ENCODE assay signal across 8 cellular contexts in the genomic region with DNA sequence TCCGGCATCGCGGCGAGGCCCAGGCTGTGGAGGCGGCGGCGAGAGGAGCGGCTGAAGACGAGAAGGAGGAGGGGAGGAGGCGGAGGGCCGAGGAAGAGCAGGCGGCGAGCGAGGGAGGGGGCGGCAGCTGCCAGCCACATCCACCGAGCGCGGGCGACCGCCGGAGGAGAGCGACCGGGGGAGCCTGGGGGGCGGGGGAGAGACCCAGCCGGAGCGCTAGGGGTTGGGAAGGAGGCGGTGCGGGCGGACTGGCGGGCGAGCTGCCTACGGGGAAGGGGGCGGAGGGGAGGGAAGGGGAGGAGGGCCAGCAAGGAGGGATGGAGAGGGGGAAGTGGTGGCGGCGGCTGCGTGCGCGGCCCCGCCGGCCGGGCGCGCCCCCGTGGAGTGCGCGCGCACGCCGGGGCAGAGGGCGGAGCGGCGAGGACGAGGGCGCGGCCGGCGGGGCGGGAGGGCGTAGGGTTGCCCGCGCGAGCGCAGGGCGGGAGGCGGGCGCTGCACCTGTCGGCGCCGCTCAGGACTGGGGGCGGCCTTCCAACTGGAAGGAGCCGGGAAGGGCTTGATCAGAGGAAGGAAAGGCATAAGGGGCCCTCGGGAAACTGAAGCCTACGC. TPM values are rescaled to one million over a fixed set of nuclear protein-coding genes. Genes with fewer than 3 reads are reported as not detected.
DNase-seq lines count a peak whose midpoint lies in the region; ATAC-seq, FAIRE-seq and TF ChIP-seq lines count a peak whose summit lies in the region.
"Not testable (repeated sequence)": the region's sequence is repeated elsewhere in the genome, so short reads cannot be mapped to it uniquely, and the experiment has no call there.

No MANE protein-coding gene starts in this region.

- WGBS in small intestine, 3 donors: 0 to 1% (median 0%) methylated on average over 16 to 47 of the region's 73 CpGs

- ATAC-seq in GM18909 (IDR thresholded peaks at IDR 0.05; ENCODE audit: poor library complexity, unreplicated experiment): peak; percentile 85
- ATAC-seq in HG03103 (IDR thresholded peaks at IDR 0.05; ENCODE audit: low read depth, unreplicated experiment): peak; percentile 82
- peak; percentile 91 for ATAC-seq in WTC11

- intact Hi-C loops in breast epithelium (cut with DNase I; ENCODE audit: low total_unique reads): not testable (repeated sequence)

- not testable (repeated sequence) for TF ChIP-seq CTCF in WTC11 (IDR thresholded peaks at IDR 0.05); breast epithelium (IDR thresholded peaks at IDR 0.05)

- not testable (repeated sequence) for H3K9me3 ChIP-seq in breast epithelium; small intestine (ENCODE audit: control insufficient read depth, low read depth)

- not testable (repeated sequence) for TF ChIP-seq POLR2A in breast epithelium (IDR thresholded peaks at IDR 0.05)

- H3K9me3 Mint-ChIP-seq in WTC11: not testable (repeated sequence)

- not testable (repeated sequence) for H3K4me1 ChIP-seq in breast epithelium; small intestine (ENCODE audit: control insufficient read depth in 2 of 2, insufficient read depth in 1 of 2, low read depth in 1 of 2, low read length in 1 of 2)

- peak; percentile 83 for DNase-seq in ACHN
- peak; percentile 64 for DNase-seq in NCI-H2227 treated with DMSO at 0.1 percent for 48 hours (lab: John Stamatoyannopoulos, UW)
- DNase-seq in WTC11 (ENCODE audit: low spot score): peak; percentile 80
- DNase-seq in breast epithelium (ENCODE audit: low spot score in 2 of 2): peak; percentile 68 to 82
- peak; percentile 73 for DNase-seq in iPS-NIHi7 (ENCODE audit: extremely low spot score)
- peak; percentile 78 for DNase-seq in small intestine

- in situ Hi-C loops in ACHN (cut with HindIII; ENCODE audit: low pct_ligation_motif_present, low pct_unique_long_range_greater_than_20kb, low sequenced_read_pairs): not testable (repeated sequence)

- H3K4me3 Mint-ChIP-seq in WTC11: peak overlapping the region; percentile 42

- H3K27me3 Mint-ChIP-seq in WTC11 (ENCODE audit: low read depth): not testable (repeated sequence)

- H3K27ac ChIP-seq in breast epithelium (peak overlapping the region; percentile 61 to 72), small intestine (ENCODE audit: low read depth in 1 of 2, low read length in 1 of 2) (peak overlapping the region; percentile 60 to 65)

- H3K4me1 Mint-ChIP-seq in WTC11: not testable (repeated sequence)

- not testable (repeated sequence) for H3K27ac Mint-ChIP-seq in WTC11

- not testable (repeated sequence) for FAIRE-seq in small intestine (lab: Jason Lieb, UNC)

- not testable (repeated sequence) for H3K27me3 ChIP-seq in breast epithelium; small intestine (ENCODE audit: control insufficient read depth in 2 of 2, insufficient read depth in 2 of 2, low read length in 2 of 2)

- not testable (repeated sequence) for H3K36me3 ChIP-seq in breast epithelium; small intestine (ENCODE audit: control insufficient read depth in 2 of 2, insufficient read depth in 2 of 2, low read length in 2 of 2)

- H3K36me3 Mint-ChIP-seq in WTC11: not testable (repeated sequence)

- H3K4me3 ChIP-seq in breast epithelium (peak overlapping the region; percentile 54 to 78 (median 63)), small intestine (ENCODE audit: low read depth in 1 of 2, low read length in 2 of 2) (peak overlapping the region in 1 of 2 donors; percentile 54)

- CTCF ChIA-PET in WTC11 (lab: Charles Lee): interaction anchor here (0.5 to 1.1 kb wide), 3 partner anchors 147 to 504 kb away, joined by 3 to 6 read pairs (median 3); no protein-coding TSS in a partner anchor

- POLR2A ChIA-PET in WTC11 (lab: Charles Lee): not testable (repeated sequence)

RNA-seq across cellular contexts. Expression of a gene that starts 39.9 kb away (rescaled TPM):
- total RNA-seq in WTC11 (2021) (60.3 to 63.3 TPM (median 61.1 TPM) in 3 replicates), breast epithelium (10 to 100 TPM; 27.9 to 42.9 (median 36.8) TPM)
- polyA plus RNA-seq in small intestine: 10 to 100 TPM; 30.8 to 48.9 (median 33.8) TPM
